In genomic region chr19:50649433-50650391, GRCh38 we compare ENCODE assay signal across 11 cellular contexts. TPM values are rescaled to one million over a fixed set of nuclear protein-coding genes. Genes with fewer than 3 reads are reported as not detected.
A peak's percentile ranks its signal among the peaks of the same experiment; 100 is the strongest.
DNase-seq lines count a peak whose midpoint lies in the region; ATAC-seq, FAIRE-seq and TF ChIP-seq lines count a peak whose summit lies in the region.
"Had no signal": no experiment of that assay in that cellular context is flagged by ENCODE, and none has a peak within 500 bp of the region (broad histone marks: within the 10 kb centered on the region; RNA-seq: fewer than 3 reads in every experiment).

Gene C19orf81 (plus strand): TSS chr19:50649445. CDS start chr19:50649445, 0 bp downstream.

- H3K4me1 ChIP-seq in A549, result peaks cover 20% of the 10 kb centered on the region

- H3K4me3 Mint-ChIP-seq in effector memory CD8-positive, alpha-beta T cell, result no peak within 1 kb of the TSS
- H3K4me3 Mint-ChIP-seq: CD8-positive, alpha-beta memory T cell; T-helper 1 cell treated with Interleukin-12 subunit alpha and Interleukin-12 subunit beta and Interleukin-4 antibody, amounts not matched to agents 30 μg/mL and 1 μg/mL, for 36 hours had no signal

- no peak for FAIRE-seq in A549 (lab: Jason Lieb, UNC)

- WGBS in A549 (ENCODE audit: missing lambda C conversion rate), result 51% methylated on average over 7 of the region's 7 CpGs

- H3K4me2 ChIP-seq in A549, result peak within 1 kb of the TSS; percentile 31; the same call in 1 of the 3 replicates

- CTCF ChIA-PET in A549 (lab: Yijun Ruan, JAX), result interaction anchor here (0.6 to 1.7 kb wide), 3 partner anchors 16 to 114 kb away, joined by 3 to 5 read pairs (median 4); no protein-coding TSS in a partner anchor

- H3K27ac ChIP-seq in A549, result 0 out of 6 replicates have a peak within 1 kb of the TSS, but pooled peaks of 1 of the 2 experiments have one; percentile 16

- peaks cover 3% of the 10 kb centered on the region; the same call in 2 of the 3 replicates for H3K9me3 ChIP-seq in A549

- no peak within 1 kb of the TSS for H3K4me3 ChIP-seq in A549
- H3K4me3 ChIP-seq in fibroblast of mammary gland (ENCODE audit: control insufficient read depth, low read depth, low read length), result no peak within 1 kb of the TSS

- TF ChIP-seq CTCF in A549 (IDR thresholded peaks at IDR 0.05) (no peak), fibroblast of mammary gland (conservative IDR thresholded peaks at IDR 0.05; ENCODE audit: control insufficient read depth, insufficient read depth, low read depth, low read length) (no peak)

- no peak for TF ChIP-seq RAD21 in A549 (conservative IDR thresholded peaks at IDR 0.05 in 1 of 2, IDR thresholded peaks at IDR 0.05 in 1 of 2)

- H3K4me1 Mint-ChIP-seq in effector memory CD8-positive, alpha-beta T cell (ENCODE audit: low read depth in 2 of 2), result peaks cover 0 to 2% of the 10 kb centered on the region in 2 donors
- H3K4me1 Mint-ChIP-seq: CD8-positive, alpha-beta memory T cell had no signal

- ATAC-seq in A549 (peak; percentile 47 to 81; a peak in 5 of 6 replicates), GM18909 (IDR thresholded peaks at IDR 0.05; ENCODE audit: poor library complexity, unreplicated experiment) (no peak), HG03196 (IDR thresholded peaks at IDR 0.05; ENCODE audit: unreplicated experiment) (no peak)
- no peak for ATAC-seq in effector memory CD8-positive, alpha-beta T cell (replicated peaks)

- TF ChIP-seq POLR2A in A549 (IDR thresholded peaks at IDR 0.05; ENCODE audit: low read length), result no peak

- H3K27me3 Mint-ChIP-seq in effector memory CD8-positive, alpha-beta T cell, result peaks cover 51 to 57% of the 10 kb centered on the region in 2 donors

- POLR2A ChIA-PET in A549 (lab: Yijun Ruan, JAX), result interaction anchor here (2.0 kb wide), 1 partner anchor 8 kb away, joined by 6 read pairs; no protein-coding TSS in a partner anchor

- H3K27ac Mint-ChIP-seq in effector memory CD8-positive, alpha-beta T cell, result no peak within 1 kb of the TSS
- H3K27ac Mint-ChIP-seq: CD8-positive, alpha-beta memory T cell; T-helper 1 cell treated with Interleukin-12 subunit alpha and Interleukin-12 subunit beta and Interleukin-4 antibody, amounts not matched to agents 30 μg/mL and 1 μg/mL, for 36 hours had no signal

- TF ChIP-seq EP300 in A549 (IDR thresholded peaks at IDR 0.05), result no peak

- H3K9me3 Mint-ChIP-seq in effector memory CD8-positive, alpha-beta T cell, result peaks cover 4 to 8% of the 10 kb centered on the region in 2 donors

- H3K36me3 Mint-ChIP-seq in effector memory CD8-positive, alpha-beta T cell (ENCODE audit: insufficient read depth), result no peaks in the 10 kb centered on the region

- peak; percentile 68 to 72 for DNase-seq in A549 (ENCODE audit: low read depth in 1 of 2, low spot score in 1 of 2)
- peak; percentile 55 for DNase-seq in ELR (ENCODE audit: low read depth)
- DNase-seq in NCI-H526 treated with DMSO at 0.1 percent for 48 hours (lab: John Stamatoyannopoulos, UW), result peak; percentile 3
- DNase-seq in fibroblast of mammary gland (ENCODE audit: low read depth), result peak; percentile 9
- no peak for DNase-seq in stimulated activated CD4-positive, alpha-beta T cell treated with anti-CD3 and anti-CD28 coated beads, Interleukin-4, amount 100 ng/mL, for 1 hour
- no peak for DNase-seq in effector memory CD8-positive, alpha-beta T cell
- DNase-seq: CD8-positive, alpha-beta memory T cell; HCEC 1CT had no signal

TF ChIP-seq in A549, 52 proteins besides CTCF, POLR2A, EP300 and RAD21:
- no peak for TF ChIP-seq CBX2 (IDR thresholded peaks at IDR 0.05; ENCODE audit: borderline replicate concordance, low read depth)
- no peak for TF ChIP-seq FOSL2 (IDR thresholded peaks at IDR 0.05)
- no peak for TF ChIP-seq FOSL2 (CRISPR knock-in tag; IDR thresholded peaks at IDR 0.05)
- TF ChIP-seq MYC (IDR thresholded peaks at IDR 0.05; ENCODE audit: borderline replicate concordance, low read length), result no peak

RNA-seq across cellular contexts. Expression of gene C19orf81, which starts in this region (rescaled TPM):
- polyA plus RNA-seq in A549 (2011; rRNA removed) (1.8 and 2.1 TPM in 2 replicates), A549 (2017; fragmentation: RNase III; extraction: RNeasy Plus Mini Kit Qiagen cat#74134 plus additional on column Dnase treatment) (7.9 to 9.5 TPM (median 8.2 TPM) in 3 replicates)
- polyA plus RNA-seq in A549 (2012; cell fraction: cytosol; rRNA removed), result 5.7 and 5.8 TPM in 2 replicates
- polyA plus RNA-seq in A549 (2012; cell fraction: nucleus; rRNA removed), result 5.8 and 5.9 TPM in 2 replicates
- polyA minus RNA-seq in A549 (2011; rRNA and poly(A)+ RNA removed), result not detected in 2 replicates
- polyA plus RNA-seq: CD8-positive, alpha-beta memory T cell had no signal

Comparison
In these comparisons a context has a peak if more than half of its experiments do, and no peak if none do; other contexts are left out.
1. ATAC-seq: peak in A549 (2 of 2); none in GM18909 (single experiment), HG03196 (single experiment) and effector memory CD8-positive, alpha-beta T cell (single experiment).
2. DNase-seq: peak in A549 (2 of 2), ELR (single experiment), NCI-H526 treated with DMSO at 0.1 percent for 48 hours (single experiment) and fibroblast of mammary gland (single experiment); none in stimulated activated CD4-positive, alpha-beta T cell treated with anti-CD3 and anti-CD28 coated beads, Interleukin-4, amount 100 ng/mL, for 1 hour (single experiment) and effector memory CD8-positive, alpha-beta T cell (0 of 3).